In genomic region chr17:951388-952132, GRCh38 we compare ENCODE assay signal across 9 cellular contexts. TPM values are rescaled to one million over a fixed set of nuclear protein-coding genes. Genes with fewer than 3 reads are reported as not detected.
DNase-seq lines count a peak whose midpoint lies in the region; ATAC-seq and TF ChIP-seq lines count a peak whose summit lies in the region.
"Had no signal": no experiment of that assay in that cellular context is flagged by ENCODE, and none has a peak within 500 bp of the region (broad histone marks: within the 10 kb centered on the region; RNA-seq: fewer than 3 reads in every experiment).

No MANE protein-coding gene starts in this region.

- peak overlapping the region; percentile 2 for H3K4me2 ChIP-seq in mesenchymal stem cell (ENCODE audit: low read length, poor library complexity, severe bottlenecking)

- ATAC-seq in HG03280 (IDR thresholded peaks at IDR 0.05; ENCODE audit: unreplicated experiment) = no peak

- peak overlapping the region; percentile 95 for H2AK5ac ChIP-seq in mesenchymal stem cell (ENCODE audit: low read length, severe bottlenecking)

- no peak overlapping the region for H3K4me3 ChIP-seq in mesenchymal stem cell (ENCODE audit: insufficient read depth in 1 of 2, low read depth in 1 of 2, low read length in 2 of 2)

- 0% methylated on average over 16 of the region's 26 CpGs for WGBS in mesenchymal stem cell

- H3K4me1 Mint-ChIP-seq in chondrocyte (ENCODE audit: low read depth) = peaks cover 59% of the 10 kb centered on the region

- H3K14ac ChIP-seq in mesenchymal stem cell (ENCODE audit: low read length in 2 of 2) = no peak overlapping the region

- peak overlapping the region; percentile 15 to 59 for H2BK12ac ChIP-seq in mesenchymal stem cell (ENCODE audit: low read length in 2 of 2)

- H3K27me3 ChIP-seq in mesenchymal stem cell (ENCODE audit: control insufficient read depth in 1 of 2, insufficient read depth in 1 of 2, low read length in 2 of 2) = peaks cover 0 to 14% of the 10 kb centered on the region in 2 experiments

- H3K36me3 ChIP-seq in mesenchymal stem cell (ENCODE audit: control insufficient read depth in 1 of 2, insufficient read depth in 2 of 2, low read depth in 1 of 2, low read length in 2 of 2) = peaks cover 0 to 13% of the 10 kb centered on the region in 2 experiments

- peaks cover 10% of the 10 kb centered on the region for H3K79me1 ChIP-seq in mesenchymal stem cell (replicated peaks; ENCODE audit: low read length, poor library complexity, severe bottlenecking)

- H3K27ac Mint-ChIP-seq in chondrocyte (ENCODE audit: unreplicated experiment) = peak overlapping the region; percentile 95

- peak overlapping the region; percentile 61 for H3K9ac ChIP-seq in mesenchymal stem cell (ENCODE audit: low read length)

- peak overlapping the region; percentile 97 for H3K27ac ChIP-seq in mesenchymal stem cell (ENCODE audit: low read length, poor library complexity, severe bottlenecking)

- no peak overlapping the region for H2AFZ ChIP-seq in mesenchymal stem cell (ENCODE audit: low read depth, low read length)

- no peaks in the 10 kb centered on the region for H3K9me3 ChIP-seq in mesenchymal stem cell (ENCODE audit: control insufficient read depth, low read length)

- H3K4me1 ChIP-seq in mesenchymal stem cell (ENCODE audit: control insufficient read depth, insufficient read depth, low read depth, low read length) = peaks cover 36% of the 10 kb centered on the region

- peaks cover 2% of the 10 kb centered on the region for H3K36me3 Mint-ChIP-seq in chondrocyte (ENCODE audit: low read depth)

- peak overlapping the region; percentile 98 for H2BK5ac ChIP-seq in mesenchymal stem cell (ENCODE audit: low read depth, low read length, poor library complexity, severe bottlenecking)

- H3K4ac ChIP-seq in mesenchymal stem cell (ENCODE audit: low read depth in 1 of 2, low read length in 2 of 2) = peak overlapping the region; percentile 35 to 47

- peak overlapping the region; percentile 97 for H4K91ac ChIP-seq in mesenchymal stem cell (ENCODE audit: low read length)

- H2BK15ac ChIP-seq in mesenchymal stem cell (ENCODE audit: low read depth, poor library complexity, severe bottlenecking) = peak overlapping the region; percentile 98

- TF ChIP-seq CTCF in chondrocyte (IDR thresholded peaks at IDR 0.05) = no peak

- H3K9me3 Mint-ChIP-seq in chondrocyte (ENCODE audit: low read depth) = no peaks in the 10 kb centered on the region

- H3K4me3 Mint-ChIP-seq in chondrocyte (ENCODE audit: unreplicated experiment) = peak overlapping the region; percentile 35

- H3K23ac ChIP-seq in mesenchymal stem cell (ENCODE audit: low read length in 2 of 2) = peak overlapping the region in 1 of 2 experiments; percentile 40

- peak overlapping the region; percentile 59 for H4K8ac ChIP-seq in mesenchymal stem cell (ENCODE audit: low read length)

- peak; percentile 95 for DNase-seq in AG08395 (ENCODE audit: low spot score)
- peak; percentile 57 for DNase-seq in LoVo (ENCODE audit: low spot score)
- no peak for DNase-seq in chondrocyte (ENCODE audit: low spot score)
- peak; percentile 94 for DNase-seq in mesenchymal stem cell
- no peak for DNase-seq in activated effector memory CD4-positive, alpha-beta T cell treated with anti-CD3 and anti-CD28 coated beads, Interleukin-2, amount 50 U/mL, for 16 hours
- no peak for DNase-seq in activated CD4-positive, alpha-beta T cell treated with anti-CD3 and anti-CD28 coated beads for 1 hour
- DNase-seq in activated naive CD4-positive, alpha-beta T cell (lab: John Stamatoyannopoulos, UW) = no peak
- DNase-seq: GDM1 had no signal

- peak overlapping the region; percentile 45 to 71 for H3K18ac ChIP-seq in mesenchymal stem cell (ENCODE audit: low read depth in 1 of 2, low read length in 2 of 2)

- H3K27me3 Mint-ChIP-seq in chondrocyte (ENCODE audit: low read depth) = no peaks in the 10 kb centered on the region

- H2BK120ac ChIP-seq in mesenchymal stem cell (ENCODE audit: low read depth, low read length) = peak overlapping the region; percentile 75

RNA-seq across cellular contexts. Expression of gene NXN, which starts 28.0 kb away (rescaled TPM):
- total RNA-seq in chondrocyte = 85.2 to 93.6 TPM (median 86.4 TPM) in 3 replicates
- 83.3 TPM for polyA plus RNA-seq in mesenchymal stem cell (2013, experiment 1 of 2)
- 82.4 TPM for polyA plus RNA-seq in mesenchymal stem cell (2013, experiment 2 of 2)

RNA-seq across cellular contexts. Expression of gene TIMM22, which starts 45.4 kb away (rescaled TPM):
- 10.0 to 13.1 TPM (median 10.3 TPM) in 3 replicates for total RNA-seq in chondrocyte
- polyA plus RNA-seq in mesenchymal stem cell (2013, experiment 1 of 2) = 14.9 TPM
- 15.8 TPM for polyA plus RNA-seq in mesenchymal stem cell (2013, experiment 2 of 2)

Comparison
In these comparisons a context has a peak if more than half of its experiments do, and no peak if none do; other contexts are left out.
1. DNase-seq: peak in AG08395 (single experiment), LoVo (single experiment) and mesenchymal stem cell (single experiment); none in chondrocyte (single experiment), activated effector memory CD4-positive, alpha-beta T cell treated with anti-CD3 and anti-CD28 coated beads, Interleukin-2, amount 50 U/mL, for 16 hours (single experiment), activated CD4-positive, alpha-beta T cell treated with anti-CD3 and anti-CD28 coated beads for 1 hour (single experiment) and activated naive CD4-positive, alpha-beta T cell (0 of 4).